In the genomic region with DNA sequence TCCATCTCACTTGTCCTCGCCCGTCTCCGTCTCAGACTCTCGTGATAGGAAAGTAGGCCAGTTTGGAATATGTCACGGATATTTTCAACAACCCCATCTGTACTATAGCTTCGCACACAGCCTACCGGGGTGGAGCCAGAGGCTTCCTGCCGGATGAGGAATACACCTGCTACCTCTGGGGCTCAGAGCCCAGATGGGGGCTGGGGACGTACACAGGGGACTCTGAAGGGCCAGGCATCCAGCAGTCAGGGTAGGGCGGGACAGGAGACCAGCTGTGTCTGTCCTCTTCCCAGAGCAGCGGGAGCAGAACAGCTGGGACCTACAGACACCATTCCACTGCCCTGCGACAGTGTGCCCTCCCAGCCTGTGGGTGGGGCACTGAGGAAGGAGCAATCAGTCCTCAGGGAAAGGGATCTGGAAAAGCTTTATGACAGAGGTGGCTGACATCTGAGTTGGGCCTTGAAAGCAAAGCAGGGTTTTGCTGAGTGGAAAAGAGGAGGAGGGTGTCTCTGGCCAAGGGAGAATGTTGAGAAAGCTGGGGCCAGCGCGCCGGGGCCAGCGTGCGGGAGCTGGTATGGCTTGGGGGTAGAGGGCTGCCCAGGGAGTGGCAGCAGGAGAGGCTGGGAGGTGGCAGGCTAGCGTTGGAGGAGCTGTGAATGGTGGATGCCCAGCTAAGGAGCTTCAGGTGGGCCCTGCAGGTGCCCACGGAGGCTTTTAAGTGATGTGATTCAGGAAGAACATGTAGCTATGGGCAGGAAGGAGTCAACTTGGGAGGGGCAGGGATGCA, we compare ENCODE assay signal across 21 cellular contexts. TPM values are rescaled to one million over a fixed set of nuclear protein-coding genes. Genes with fewer than 3 reads are reported as not detected.
DNase-seq lines count a peak whose midpoint lies in the region; ATAC-seq and TF ChIP-seq lines count a peak whose summit lies in the region.
"Had no signal": no experiment of that assay in that cellular context is flagged by ENCODE, and none has a peak within 500 bp of the region (broad histone marks: within the 10 kb centered on the region; RNA-seq: fewer than 3 reads in every experiment).

No MANE protein-coding gene starts in this region.

- H3K4me1 Mint-ChIP-seq in nephron, result peaks cover 18% of the 10 kb centered on the region
- H3K4me1 Mint-ChIP-seq in activated T-helper 2 cell treated with anti-CD3 and anti-CD28 coated beads, Interferon-gamma antibody, Interleukin-2, Interleukin-4, amounts not matched to agents 10 μg/mL and 5 μg/mL and 100 μg/mL, durations not matched to agents 14 hours and 24 hours and 36 hours (ENCODE audit: low read depth), result no peaks in the 10 kb centered on the region
- H3K4me1 Mint-ChIP-seq: activated B cell treated with CpG ODN at 0.5 μM for 24 hours; central memory CD8-positive, alpha-beta T cell had no signal

- peaks cover 4% of the 10 kb centered on the region for H3K9me3 Mint-ChIP-seq in nephron
- H3K9me3 Mint-ChIP-seq in activated T-helper 2 cell treated with anti-CD3 and anti-CD28 coated beads, Interferon-gamma antibody, Interleukin-2, Interleukin-4, amounts not matched to agents 10 μg/mL and 5 μg/mL and 100 μg/mL, durations not matched to agents 14 hours and 24 hours and 36 hours, result no peaks in the 10 kb centered on the region
- H3K9me3 Mint-ChIP-seq: central memory CD8-positive, alpha-beta T cell; type B pancreatic cell had no signal

- TF ChIP-seq CTCF in HCT116 (IDR thresholded peaks at IDR 0.05 in 2 of 3, conservative IDR thresholded peaks at IDR 0.05 in 1 of 3; ENCODE audit: borderline replicate concordance in 1 of 3, insufficient read depth in 1 of 3, low read depth in 2 of 3, low read length in 2 of 3) (no peak), nephron (IDR thresholded peaks at IDR 0.05; ENCODE audit: unreplicated experiment in 3 of 3) (no peak)

- no peak overlapping the region for H3K9ac ChIP-seq in HCT116 (ENCODE audit: low read length)

- no peak overlapping the region for H3K4me2 ChIP-seq in HCT116 (ENCODE audit: low read length)

- POLR2A ChIA-PET in HCT116 (lab: Charles Lee), result no interaction called here

- H3K27me3 ChIP-seq in HCT116 (ENCODE audit: insufficient read depth, low read length), result no peaks in the 10 kb centered on the region
- H3K27me3 ChIP-seq in SJCRH30, result 0 out of 2 replicates have a peak, but pooled peaks cover 4% of the 10 kb centered on the region

- DNase-seq in NCI-H1092 treated with DMSO at 0.1 percent for 48 hours (lab: John Stamatoyannopoulos, UW) (peak; percentile 23), NCI-H1092 (lab: John Stamatoyannopoulos, UW) (no peak), HCT116 (ENCODE audit: low read depth, low spot score) (no peak), SJCRH30 (peak; percentile 34 to 62), HCEC 1CT (no peak)
- DNase-seq in activated T-helper 2 cell treated with anti-CD3 and anti-CD28 coated beads, Interferon-gamma antibody, Interleukin-2, Interleukin-4, amounts not matched to agents 10 μg/mL and 5 μg/mL and 100 μg/mL, durations not matched to agents 14 hours and 24 hours and 36 hours (ENCODE audit: low spot score), result no peak
- DNase-seq: 8988T; activated B cell treated with CpG ODN at 0.5 μM for 24 hours; activated CD8-positive, alpha-beta memory T cell treated with anti-CD3 and anti-CD28 coated beads for 24 hours; adrenal gland; Karpas-422; left ventricle myocardium superior; NCI-H187; stimulated activated naive CD4-positive, alpha-beta T cell treated with Interleukin-2 at 50 U/mL for 16 hours; T-helper 17 cell had no signal

- RAD21 ChIA-PET in HCT116 (lab: Charles Lee; ENCODE audit: low non-redundant PET in 1 of 2, low total read pairs in 2 of 2, uncharacterized antibody in 2 of 2, unreplicated experiment in 2 of 2), result no interaction called here

- BruUV-seq in HCT116 (replicated peaks; lab: Mats Ljungman, UMichigan), result no TSS peak

- peaks cover 39% of the 10 kb centered on the region for H3K27me3 Mint-ChIP-seq in nephron (ENCODE audit: low read depth)
- peaks cover 30% of the 10 kb centered on the region for H3K27me3 Mint-ChIP-seq in activated T-helper 2 cell treated with anti-CD3 and anti-CD28 coated beads, Interferon-gamma antibody, Interleukin-2, Interleukin-4, amounts not matched to agents 10 μg/mL and 5 μg/mL and 100 μg/mL, durations not matched to agents 14 hours and 24 hours and 36 hours (ENCODE audit: low read depth)

- H3K4me3 ChIP-seq in HCT116 (replicated peaks in 1 of 2; ENCODE audit: low read depth in 1 of 2, low read length in 2 of 2) (no peak overlapping the region), SJCRH30 (no peak overlapping the region)
- H3K4me3 ChIP-seq: adrenal gland had no signal

- TF ChIP-seq POLR2A in HCT116 (IDR thresholded peaks at IDR 0.05; ENCODE audit: borderline replicate concordance, extremely low read depth, insufficient read depth, insufficient read length), result no peak

- intact Hi-C loops in HCT116 (cut with micrococcal nuclease), result no loop called here
- intact Hi-C loops in activated T-helper 2 cell treated with anti-CD3 and anti-CD28 coated beads, Interferon-gamma antibody, Interleukin-2, Interleukin-4, amounts not matched to agents 10 μg/mL and 5 μg/mL and 100 μg/mL, durations not matched to agents 14 hours and 24 hours and 36 hours (cut with micrococcal nuclease), result no loop called here

- H2AFZ ChIP-seq in HCT116 (ENCODE audit: low read depth, low read length, poor library complexity, severe bottlenecking), result no peak overlapping the region

- H3K36me3 ChIP-seq in HCT116 (ENCODE audit: control insufficient read depth in 1 of 2, insufficient read depth in 2 of 2, low read length in 2 of 2) (no peaks in the 10 kb centered on the region), SJCRH30 (no peaks in the 10 kb centered on the region)
- H3K36me3 ChIP-seq: adrenal gland had no signal

- H3K9me3 ChIP-seq in HCT116 (ENCODE audit: control insufficient read depth in 1 of 2, insufficient read depth in 1 of 2, low read depth in 1 of 2, low read length in 2 of 2) (no peaks in the 10 kb centered on the region), SJCRH30 (replicated peaks) (no peaks in the 10 kb centered on the region)
- H3K9me3 ChIP-seq: adrenal gland had no signal

- CTCF ChIA-PET in HCT116 (lab: Charles Lee), result interaction anchor here (0.7 to 1.1 kb wide), 2 partner anchors 13 to 50 kb away, joined by 3 read pairs; no protein-coding TSS in a partner anchor

- peaks cover 3% of the 10 kb centered on the region for H3K36me3 Mint-ChIP-seq in nephron (ENCODE audit: low read depth)
- H3K36me3 Mint-ChIP-seq in activated T-helper 2 cell treated with anti-CD3 and anti-CD28 coated beads, Interferon-gamma antibody, Interleukin-2, Interleukin-4, amounts not matched to agents 10 μg/mL and 5 μg/mL and 100 μg/mL, durations not matched to agents 14 hours and 24 hours and 36 hours (ENCODE audit: low read depth), result no peaks in the 10 kb centered on the region
- H3K36me3 Mint-ChIP-seq: type B pancreatic cell had no signal

- H3K4me1 ChIP-seq in HCT116 (ENCODE audit: control insufficient read depth in 1 of 2, insufficient read depth in 2 of 2, low read length in 2 of 2), result no peaks in the 10 kb centered on the region
- peaks cover 7% of the 10 kb centered on the region; the same call in 1 of the 2 replicates for H3K4me1 ChIP-seq in SJCRH30
- H3K4me1 ChIP-seq: adrenal gland had no signal

- H3K9me2 ChIP-seq in HCT116 (ENCODE audit: insufficient read depth), result no peaks in the 10 kb centered on the region

- TF ChIP-seq RAD21 in HCT116 (IDR thresholded peaks at IDR 0.05; ENCODE audit: low read depth), result no peak

- peak overlapping the region in 2 of 3 experiments; percentile 22 to 74 for H3K27ac Mint-ChIP-seq in nephron
- no peak overlapping the region for H3K27ac Mint-ChIP-seq in activated T-helper 2 cell treated with anti-CD3 and anti-CD28 coated beads, Interferon-gamma antibody, Interleukin-2, Interleukin-4, amounts not matched to agents 10 μg/mL and 5 μg/mL and 100 μg/mL, durations not matched to agents 14 hours and 24 hours and 36 hours
- H3K27ac Mint-ChIP-seq: activated B cell treated with CpG ODN at 0.5 μM for 24 hours, T-helper 17 cell, type B pancreatic cell had no signal

- no peaks in the 10 kb centered on the region for H3K79me2 ChIP-seq in HCT116 (ENCODE audit: insufficient read depth, low read length)

- no peak overlapping the region for H3K27ac ChIP-seq in HCT116 (ENCODE audit: low read depth, low read length)
- no peak overlapping the region for H3K27ac ChIP-seq in SJCRH30
- H3K27ac ChIP-seq: adrenal gland, C4-2B had no signal

- H3K4me3 Mint-ChIP-seq in nephron, result peak overlapping the region in 1 of 3 experiments; percentile 45
- H3K4me3 Mint-ChIP-seq in activated T-helper 2 cell treated with anti-CD3 and anti-CD28 coated beads, Interferon-gamma antibody, Interleukin-2, Interleukin-4, amounts not matched to agents 10 μg/mL and 5 μg/mL and 100 μg/mL, durations not matched to agents 14 hours and 24 hours and 36 hours (ENCODE audit: low read depth), result no peak overlapping the region
- H3K4me3 Mint-ChIP-seq: activated B cell treated with CpG ODN at 0.5 μM for 24 hours; central memory CD8-positive, alpha-beta T cell; T-helper 17 cell; type B pancreatic cell had no signal

- ATAC-seq in HCT116 (peak; percentile 38; the same call in 1 of the 2 replicates), HG03354 (IDR thresholded peaks at IDR 0.05; ENCODE audit: poor library complexity, severe bottlenecking, unreplicated experiment) (no peak)
- ATAC-seq: left ventricle myocardium superior, Right ventricle myocardium inferior, T-helper 17 cell had no signal

- no peaks in the 10 kb centered on the region for H4K20me1 ChIP-seq in HCT116 (ENCODE audit: insufficient read depth)

TF ChIP-seq in HCT116, 20 proteins besides CTCF, POLR2A, EP300 and RAD21 (continues in another document):
- TF ChIP-seq MAX (IDR thresholded peaks at IDR 0.05) (no peak), YY1 (IDR thresholded peaks at IDR 0.05; ENCODE audit: extremely low read depth, insufficient replicate concordance, low read depth, low read length) (no peak)

RNA-seq across cellular contexts. Expression of gene SRCIN1, which starts 11.5 kb away (rescaled TPM):
- total RNA-seq in HCT116 (2021; ENCODE audit: unreplicated experiment), result 10.5 TPM
- polyA plus RNA-seq in HCT116 (2012), result 5.3 and 6.6 TPM in 2 replicates
- 0.02 TPM in 1 of 2 replicates, not detected in the other for total RNA-seq in SJCRH30 (2014; rRNA removed; shearing (Covaris generic))
- total RNA-seq in activated T-helper 2 cell treated with anti-CD3 and anti-CD28 coated beads, Interferon-gamma antibody, Interleukin-2, Interleukin-4, amounts not matched to agents 10 μg/mL and 5 μg/mL and 100 μg/mL, durations not matched to agents 14 hours and 24 hours and 36 hours, result 0.14 and 0.16 TPM in 2 replicates

RNA-seq across cellular contexts. Expression of gene EPOP, which starts 57.5 kb away (rescaled TPM):
- total RNA-seq in HCT116 (2021; ENCODE audit: unreplicated experiment), result 37.9 TPM
- 15.2 and 19.0 TPM in 2 replicates for polyA plus RNA-seq in HCT116 (2012)
- total RNA-seq in SJCRH30 (2014; rRNA removed; shearing (Covaris generic)), result 6.1 and 6.6 TPM in 2 replicates
- 34.9 TPM in 2 replicates for total RNA-seq in activated T-helper 2 cell treated with anti-CD3 and anti-CD28 coated beads, Interferon-gamma antibody, Interleukin-2, Interleukin-4, amounts not matched to agents 10 μg/mL and 5 μg/mL and 100 μg/mL, durations not matched to agents 14 hours and 24 hours and 36 hours

Comparison
In these comparisons a context has a peak if more than half of its experiments do, and no peak if none do; other contexts are left out.
1. DNase-seq: peak in NCI-H1092 treated with DMSO at 0.1 percent for 48 hours (single experiment) and SJCRH30 (2 of 2); none in NCI-H1092 (single experiment), HCT116 (single experiment), activated T-helper 2 cell treated with anti-CD3 and anti-CD28 coated beads, Interferon-gamma antibody, Interleukin-2, Interleukin-4, amounts not matched to agents 10 μg/mL and 5 μg/mL and 100 μg/mL, durations not matched to agents 14 hours and 24 hours and 36 hours (single experiment) and HCEC 1CT (single experiment).